Comparison of ENCODE assay signal across 13 cellular contexts in genomic region chr11:113001709-113002108, GRCh38. TPM values are rescaled to one million over a fixed set of nuclear protein-coding genes. Genes with fewer than 3 reads are reported as not detected.
DNase-seq lines count a peak whose midpoint lies in the region; ATAC-seq and TF ChIP-seq lines count a peak whose summit lies in the region.
"Had no signal": no experiment of that assay in that cellular context is flagged by ENCODE, and none has a peak within 500 bp of the region (broad histone marks: within the 10 kb centered on the region; RNA-seq: fewer than 3 reads in every experiment).

No MANE protein-coding gene starts in this region.

- peak overlapping the region; percentile 10 for H3K4me3 Mint-ChIP-seq in natural killer cell treated with Interleukin-12 subunit alpha and Interleukin-12 subunit beta and Interleukin-15 and Interleukin-18, amount 100 ng/mL, for 72 hours
- H3K4me3 Mint-ChIP-seq in WTC11: no peak overlapping the region
- H3K4me3 Mint-ChIP-seq: activated naive CD4-positive, alpha-beta T cell treated with anti-CD3 and anti-CD28 coated beads, Interleukin-2, amount 10 ng/mL, durations not matched to agents 7 days and 5 days had no signal

- H3K9me3 Mint-ChIP-seq in natural killer cell treated with Interleukin-12 subunit alpha and Interleukin-12 subunit beta and Interleukin-15 and Interleukin-18, amount 100 ng/mL, for 72 hours: no peaks in the 10 kb centered on the region
- H3K9me3 Mint-ChIP-seq in WTC11: peaks cover 8% of the 10 kb centered on the region
- H3K9me3 Mint-ChIP-seq: activated naive CD4-positive, alpha-beta T cell treated with anti-CD3 and anti-CD28 coated beads, Interleukin-2, amount 10 ng/mL, durations not matched to agents 7 days and 5 days had no signal

- no peak for TF ChIP-seq CTCF in WTC11 (IDR thresholded peaks at IDR 0.05)

- POLR2A ChIA-PET in WTC11 (lab: Charles Lee): no interaction called here

- peak overlapping the region; percentile 33 to 86 for H3K27ac Mint-ChIP-seq in natural killer cell treated with Interleukin-12 subunit alpha and Interleukin-12 subunit beta and Interleukin-15 and Interleukin-18, amount 100 ng/mL, for 72 hours
- H3K27ac Mint-ChIP-seq in WTC11: no peak overlapping the region
- H3K27ac Mint-ChIP-seq: activated naive CD4-positive, alpha-beta T cell treated with anti-CD3 and anti-CD28 coated beads, Interleukin-2, amount 10 ng/mL, durations not matched to agents 7 days and 5 days had no signal

- no peaks in the 10 kb centered on the region for H3K27me3 Mint-ChIP-seq in natural killer cell treated with Interleukin-12 subunit alpha and Interleukin-12 subunit beta and Interleukin-15 and Interleukin-18, amount 100 ng/mL, for 72 hours
- H3K27me3 Mint-ChIP-seq in WTC11 (ENCODE audit: low read depth): no peaks in the 10 kb centered on the region
- H3K27me3 Mint-ChIP-seq: activated naive CD4-positive, alpha-beta T cell treated with anti-CD3 and anti-CD28 coated beads, Interleukin-2, amount 10 ng/mL, durations not matched to agents 7 days and 5 days had no signal

- DNase-seq in DMS 273 (lab: John Stamatoyannopoulos, UW; ENCODE audit: unreplicated experiment): peak; percentile 62
- DNase-seq in DMS 273 treated with DMSO at 0.1 percent for 48 hours (lab: John Stamatoyannopoulos, UW): no peak
- peak; percentile 17 for DNase-seq in NCI-H146 treated with DMSO at 0.1 percent for 48 hours (lab: John Stamatoyannopoulos, UW; ENCODE audit: unreplicated experiment)
- DNase-seq in NCI-H446 treated with DMSO at 0.1 percent for 48 hours (lab: John Stamatoyannopoulos, UW): peak; percentile 86
- no peak for DNase-seq in natural killer cell treated with Interleukin-12 subunit alpha and Interleukin-12 subunit beta and Interleukin-15 and Interleukin-18, amount 100 ng/mL, for 72 hours (ENCODE audit: low spot score)
- DNase-seq in SW 1271 (lab: John Stamatoyannopoulos, UW): no peak
- no peak for DNase-seq in WTC11 (ENCODE audit: low spot score)
- no peak for DNase-seq in stimulated activated CD4-positive, alpha-beta T cell treated with anti-CD3 and anti-CD28 coated beads, Interleukin-1b, Interleukin-23, amount 100 ng/mL, for 48 hours
- DNase-seq: activated naive CD4-positive, alpha-beta T cell treated with anti-CD3 and anti-CD28 coated beads, Interleukin-2, amount 10 ng/mL, durations not matched to agents 7 days and 5 days; DND-41; KBM-7; small intestine; transverse colon had no signal

- CTCF ChIA-PET in WTC11 (lab: Charles Lee): interaction anchor here (1.3 kb wide), 1 partner anchor 288 kb away, joined by 3 read pairs; no protein-coding TSS in a partner anchor

- ATAC-seq in natural killer cell treated with Interleukin-12 subunit alpha and Interleukin-12 subunit beta and Interleukin-15 and Interleukin-18, amount 100 ng/mL, for 72 hours: no peak
- no peak for ATAC-seq in WTC11

- H3K4me1 Mint-ChIP-seq in natural killer cell treated with Interleukin-12 subunit alpha and Interleukin-12 subunit beta and Interleukin-15 and Interleukin-18, amount 100 ng/mL, for 72 hours (ENCODE audit: low read depth in 2 of 2): peaks cover 66 to 69% of the 10 kb centered on the region in 2 donors
- H3K4me1 Mint-ChIP-seq in WTC11: peaks cover 14% of the 10 kb centered on the region
- H3K4me1 Mint-ChIP-seq: activated naive CD4-positive, alpha-beta T cell treated with anti-CD3 and anti-CD28 coated beads, Interleukin-2, amount 10 ng/mL, durations not matched to agents 7 days and 5 days had no signal

- no peaks in the 10 kb centered on the region for H3K36me3 Mint-ChIP-seq in natural killer cell treated with Interleukin-12 subunit alpha and Interleukin-12 subunit beta and Interleukin-15 and Interleukin-18, amount 100 ng/mL, for 72 hours
- H3K36me3 Mint-ChIP-seq in WTC11: no peaks in the 10 kb centered on the region
- H3K36me3 Mint-ChIP-seq: activated naive CD4-positive, alpha-beta T cell treated with anti-CD3 and anti-CD28 coated beads, Interleukin-2, amount 10 ng/mL, durations not matched to agents 7 days and 5 days had no signal

TF ChIP-seq in WTC11, 78 proteins besides CTCF, POLR2A, EP300 and RAD21 (continues in another document):
- no peak for TF ChIP-seq ZNF263 (CRISPR knock-in tag; IDR thresholded peaks at IDR 0.05; ENCODE audit: low read depth)
- TF ChIP-seq IRF1 (CRISPR knock-in tag; IDR thresholded peaks at IDR 0.05): no peak
- no peak for TF ChIP-seq PRDM15 (CRISPR knock-in tag; IDR thresholded peaks at IDR 0.05)
- TF ChIP-seq E2F1 (CRISPR knock-in tag; IDR thresholded peaks at IDR 0.05): no peak
- TF ChIP-seq RORB (CRISPR knock-in tag; IDR thresholded peaks at IDR 0.05): no peak
- TF ChIP-seq HMGA2 (CRISPR knock-in tag; IDR thresholded peaks at IDR 0.05): no peak
- TF ChIP-seq ARID4B (CRISPR knock-in tag; IDR thresholded peaks at IDR 0.05; ENCODE audit: borderline replicate concordance): no peak
- no peak for TF ChIP-seq NFYB (CRISPR knock-in tag; conservative IDR thresholded peaks at IDR 0.05; ENCODE audit: low read depth)

RNA-seq across cellular contexts. Expression of gene NCAM1, which starts 40.5 kb away (rescaled TPM):
- 10 to 100 TPM; 54.2 to 65.7 TPM for total RNA-seq in natural killer cell treated with Interleukin-12 subunit alpha and Interleukin-12 subunit beta and Interleukin-15 and Interleukin-18, amount 100 ng/mL, for 72 hours
- total RNA-seq in WTC11 (2021): 5.4 to 5.9 TPM (median 5.5 TPM) in 3 replicates

Comparison
In these comparisons a context has a peak if more than half of its experiments do, and no peak if none do; other contexts are left out.
1. DNase-seq: peak in DMS 273 (single experiment), NCI-H146 treated with DMSO at 0.1 percent for 48 hours (single experiment) and NCI-H446 treated with DMSO at 0.1 percent for 48 hours (single experiment); none in DMS 273 treated with DMSO at 0.1 percent for 48 hours (single experiment), natural killer cell treated with Interleukin-12 subunit alpha and Interleukin-12 subunit beta and Interleukin-15 and Interleukin-18, amount 100 ng/mL, for 72 hours (single experiment), SW 1271 (0 of 2), WTC11 (single experiment) and stimulated activated CD4-positive, alpha-beta T cell treated with anti-CD3 and anti-CD28 coated beads, Interleukin-1b, Interleukin-23, amount 100 ng/mL, for 48 hours (single experiment).